Comparison of ENCODE assay signal across 8 cellular contexts in genomic region chr4:56505269-56506109, GRCh38. TPM values are rescaled to one million over a fixed set of nuclear protein-coding genes. Genes with fewer than 3 reads are reported as not detected.
DNase-seq lines count a peak whose midpoint lies in the region; ATAC-seq and TF ChIP-seq lines count a peak whose summit lies in the region.

Gene ARL9 (plus strand): TSS chr4:56505791. CDS start chr4:56505863, 72 bp downstream.

- H3K9me3 ChIP-seq in mammary epithelial cell (replicated peaks; ENCODE audit: insufficient read depth, low read length), result no peaks in the 10 kb centered on the region

- POLR2A ChIA-PET in WTC11 (lab: Charles Lee), result no interaction called here

- H3K9ac ChIP-seq in mammary epithelial cell (ENCODE audit: insufficient read depth, low read length), result peak within 1 kb of the TSS; percentile 30

- dilution Hi-C loops in mammary epithelial cell (cut with HindIII; ENCODE audit: low sequenced_read_pairs), result no loop called here

- H3K9me3 Mint-ChIP-seq in WTC11, result no peaks in the 10 kb centered on the region

- peaks cover 7% of the 10 kb centered on the region for H3K4me1 Mint-ChIP-seq in WTC11

- H3K79me2 ChIP-seq in mammary epithelial cell (ENCODE audit: insufficient read depth, low read length), result no peaks in the 10 kb centered on the region

- H3K36me3 Mint-ChIP-seq in WTC11, result peaks cover 16% of the 10 kb centered on the region

- DNase-seq in WTC11 (ENCODE audit: low spot score) (peak; percentile 76), mammary epithelial cell (peak; percentile 45), islet precursor cell (peak; percentile 83), RPMI8226 (no peak), HUDEP-2 (lab: John Stamatoyannopoulos, UW; ENCODE audit: unreplicated experiment in 76 of 76) (no peak)
- peak; percentile 28 to 50 for DNase-seq in stimulated activated CD4-positive, alpha-beta T cell treated with anti-CD3 and anti-CD28 coated beads, Interleukin-12 subunit alpha, Interleukin-12 subunit beta, amount 100 ng/mL, for 24 hours (ENCODE audit: low read depth in 2 of 2)

- BruUV-seq in mammary epithelial cell (replicated peaks; lab: Mats Ljungman, UMichigan), result no TSS peak

- H3K4me3 ChIP-seq in mammary epithelial cell (replicated peaks in 1 of 3; ENCODE audit: insufficient read depth in 1 of 3, low read depth in 2 of 3, low read length in 3 of 3), result peak within 1 kb of the TSS; percentile 33 to 50 (median 40)

- TF ChIP-seq CTCF in WTC11 (IDR thresholded peaks at IDR 0.05) (no peak), mammary epithelial cell (conservative IDR thresholded peaks at IDR 0.05 in 1 of 2, IDR thresholded peaks at IDR 0.05 in 1 of 2; ENCODE audit: extremely low read depth in 1 of 2, insufficient read depth in 1 of 2, low read depth in 1 of 2, low read length in 2 of 2) (no peak)

- H3K4me2 ChIP-seq in mammary epithelial cell (ENCODE audit: insufficient read depth, low read depth, low read length), result peak within 1 kb of the TSS; percentile 94

- peak within 1 kb of the TSS; percentile 90 for H2AFZ ChIP-seq in mammary epithelial cell (ENCODE audit: low read depth, low read length)

- peaks cover 6% of the 10 kb centered on the region for H3K36me3 ChIP-seq in mammary epithelial cell (ENCODE audit: insufficient read depth, low read length)

- no peak within 1 kb of the TSS for H3K27ac ChIP-seq in mammary epithelial cell (ENCODE audit: insufficient read depth, low read depth, low read length)

- H3K27me3 ChIP-seq in mammary epithelial cell (ENCODE audit: insufficient read depth, low read length), result no peaks in the 10 kb centered on the region

- intact Hi-C loops in mammary epithelial cell (cut with micrococcal nuclease), result loop anchor here (1.0 to 5.0 kb wide), 2 partner anchors 295 to 332 kb away; no protein-coding TSS in a partner anchor

- peaks cover 36% of the 10 kb centered on the region for H3K27me3 Mint-ChIP-seq in WTC11 (ENCODE audit: low read depth)

- peaks cover 12% of the 10 kb centered on the region for H3K4me1 ChIP-seq in mammary epithelial cell (ENCODE audit: insufficient read depth, low read length)

- peak; percentile 71 for ATAC-seq in GM18502 (IDR thresholded peaks at IDR 0.05; ENCODE audit: poor library complexity, unreplicated experiment)
- peak; percentile 64 for ATAC-seq in HG03342 (IDR thresholded peaks at IDR 0.05; ENCODE audit: unreplicated experiment)
- peak; percentile 86 for ATAC-seq in WTC11

- no peak within 1 kb of the TSS; the same call in 1 of the 2 replicates for H3K27ac Mint-ChIP-seq in WTC11

- no peaks in the 10 kb centered on the region for H4K20me1 ChIP-seq in mammary epithelial cell (ENCODE audit: insufficient read depth, low read length)

- CTCF ChIA-PET in WTC11 (lab: Charles Lee) (interaction anchor here (0.8 to 1.0 kb wide), 3 partner anchors 25 to 331 kb away, joined by 3 to 4 read pairs (median 3); a partner anchor contains a TSS), mammary epithelial cell (lab: Charles Lee; ENCODE audit: low non-redundant PET) (no interaction called here)

- peak within 1 kb of the TSS; percentile 99 for H3K4me3 Mint-ChIP-seq in WTC11

- WGBS in mammary epithelial cell (ENCODE audit: low coverage, missing lambda C conversion rate), result 12% methylated on average over 22 of the region's 55 CpGs

- in situ Hi-C loops in mammary epithelial cell (cut with MboI; ENCODE audit: low sequenced_read_pairs in 2 of 2), result loop anchor here in 1 of 2 donors (25.0 kb wide), 1 partner anchor 307 kb away; the partner anchor contains the start of gene SPINK2

TF ChIP-seq in WTC11, 78 proteins besides CTCF, POLR2A, EP300 and RAD21 (continues in another document):
- no peak for TF ChIP-seq ZNF219 (CRISPR knock-in tag; IDR thresholded peaks at IDR 0.05; ENCODE audit: borderline replicate concordance)
- TF ChIP-seq ZNF396 (CRISPR knock-in tag; IDR thresholded peaks at IDR 0.05; ENCODE audit: borderline replicate concordance), result no peak
- TF ChIP-seq FOXP1 (CRISPR knock-in tag; IDR thresholded peaks at IDR 0.05; ENCODE audit: borderline replicate concordance), result peak; percentile 76
- TF ChIP-seq AR (CRISPR knock-in tag; IDR thresholded peaks at IDR 0.05), result no peak
- no peak for TF ChIP-seq ATF1 (CRISPR knock-in tag; IDR thresholded peaks at IDR 0.05)
- TF ChIP-seq ZNF121 (CRISPR knock-in tag; IDR thresholded peaks at IDR 0.05), result no peak
- TF ChIP-seq HMGA2 (CRISPR knock-in tag; IDR thresholded peaks at IDR 0.05), result no peak
- TF ChIP-seq IRF1 (CRISPR knock-in tag; IDR thresholded peaks at IDR 0.05), result no peak
- TF ChIP-seq NR2C2 (CRISPR knock-in tag; IDR thresholded peaks at IDR 0.05), result no peak
- TF ChIP-seq JUN (CRISPR knock-in tag; IDR thresholded peaks at IDR 0.05), result no peak
- TF ChIP-seq GRHL2 (CRISPR knock-in tag; IDR thresholded peaks at IDR 0.05; ENCODE audit: insufficient replicate concordance, severe bottlenecking), result no peak
- no peak for TF ChIP-seq CDX4 (CRISPR knock-in tag; IDR thresholded peaks at IDR 0.05; ENCODE audit: borderline replicate concordance)
- no peak for TF ChIP-seq CBFB (CRISPR knock-in tag; IDR thresholded peaks at IDR 0.05; ENCODE audit: low read depth)
- TF ChIP-seq ZNF423 (CRISPR knock-in tag; IDR thresholded peaks at IDR 0.05), result peak; percentile 75
- TF ChIP-seq CREM (CRISPR knock-in tag; IDR thresholded peaks at IDR 0.05), result 0 out of 2 replicates have a peak, but pooled peaks have one; percentile 10
- TF ChIP-seq ERG (CRISPR knock-in tag; IDR thresholded peaks at IDR 0.05), result no peak
- no peak for TF ChIP-seq CREB1 (CRISPR knock-in tag; IDR thresholded peaks at IDR 0.05)
- peak; percentile 59; the same call in 1 of the 2 replicates for TF ChIP-seq MAX (CRISPR knock-in tag; IDR thresholded peaks at IDR 0.05)
- peak; percentile 55; the same call in 1 of the 2 replicates for TF ChIP-seq ZNF232 (CRISPR knock-in tag; IDR thresholded peaks at IDR 0.05)
- TF ChIP-seq ZNF263 (CRISPR knock-in tag; IDR thresholded peaks at IDR 0.05; ENCODE audit: low read depth), result no peak
- TF ChIP-seq NFYB (CRISPR knock-in tag; conservative IDR thresholded peaks at IDR 0.05; ENCODE audit: low read depth), result 0 out of 2 replicates have a peak, but pooled peaks have one; percentile 9

RNA-seq across cellular contexts. Expression of gene ARL9, which starts in this region (rescaled TPM):
- 0.27 to 0.48 TPM (median 0.30 TPM) in 3 replicates for total RNA-seq in WTC11 (2021)
- under 1 TPM; 0.17 to 0.42 TPM for total RNA-seq in mammary epithelial cell
- polyA plus RNA-seq in mammary epithelial cell, result 0.57 TPM
- not detected for polyA minus RNA-seq in mammary epithelial cell

Comparison
In these comparisons a context has a peak if more than half of its experiments do, and no peak if none do; other contexts are left out.
1. Peak in DNase-seq and ATAC-seq in WTC11; RNA of the gene not detected or under 1 TPM.
2. Peak in DNase-seq, H3K4me3 ChIP-seq, H3K9ac ChIP-seq and H3K4me2 ChIP-seq in mammary epithelial cell; RNA of the gene not detected or under 1 TPM.
3. DNase-seq: peak in islet precursor cell (single experiment) and stimulated activated CD4-positive, alpha-beta T cell treated with anti-CD3 and anti-CD28 coated beads, Interleukin-12 subunit alpha, Interleukin-12 subunit beta, amount 100 ng/mL, for 24 hours (2 of 2); none in RPMI8226 (single experiment) and HUDEP-2 (0 of 76).
4. Peak in every context shown above with its lines, with median percentiles within 50 percentile points of each other: ATAC-seq.